In genomic region chr2:54657664-54658083, GRCh38 we compare ENCODE assay signal across 8 cellular contexts.
DNase-seq lines count a peak whose midpoint lies in the region; ATAC-seq and TF ChIP-seq lines count a peak whose summit lies in the region.

No MANE protein-coding gene starts in this region.

- H3K4me1 ChIP-seq in right atrium auricular region (peaks cover 0 to 17% of the 10 kb centered on the region in 2 donors), esophagus muscularis mucosa (peaks cover 13 to 27% (median 21%) of the 10 kb centered on the region in 4 donors)

- TF ChIP-seq EP300 in esophagus muscularis mucosa (IDR thresholded peaks at IDR 0.05) = no peak

- 85% methylated on average over 12 of the region's 12 CpGs for WGBS in esophagus muscularis mucosa

- H3K9me3 ChIP-seq in right atrium auricular region (no peaks in the 10 kb centered on the region), esophagus muscularis mucosa (no peaks in the 10 kb centered on the region)

- TF ChIP-seq CTCF in right atrium auricular region (IDR thresholded peaks at IDR 0.05) (peak in 1 of 2 donors; percentile 65), esophagus muscularis mucosa (IDR thresholded peaks at IDR 0.05) (peak; percentile 50 to 60 (median 53)), omental fat pad (IDR thresholded peaks at IDR 0.05) (no peak)

- intact Hi-C loops in Right ventricle myocardium inferior (cut with DNase I) = no loop called here
- intact Hi-C loops in esophagus muscularis mucosa (cut with DNase I) = loop anchor here (2.0 kb wide), 1 partner anchor 47 kb away; no protein-coding TSS in a partner anchor

- peaks cover 97% of the 10 kb centered on the region for H3K36me3 ChIP-seq in right atrium auricular region
- peaks cover 70 to 100% (median 96%) of the 10 kb centered on the region in 4 donors for H3K36me3 ChIP-seq in esophagus muscularis mucosa

- ATAC-seq in Right ventricle myocardium inferior = peak; percentile 66
- ATAC-seq in omental fat pad (ENCODE audit: low FRiP score) = peak; percentile 76
- no peak for ATAC-seq in GM21717 (IDR thresholded peaks at IDR 0.05; ENCODE audit: unreplicated experiment)
- ATAC-seq in GM19397 (IDR thresholded peaks at IDR 0.05; ENCODE audit: unreplicated experiment) = no peak

- H3K27me3 ChIP-seq in right atrium auricular region (no peaks in the 10 kb centered on the region), esophagus muscularis mucosa (no peaks in the 10 kb centered on the region)

- no peak overlapping the region for H3K4me3 ChIP-seq in right atrium auricular region
- H3K4me3 ChIP-seq in esophagus muscularis mucosa = no peak overlapping the region

- TF ChIP-seq POLR2A in esophagus muscularis mucosa (IDR thresholded peaks at IDR 0.05; ENCODE audit: low read depth) = no peak

- H3K27ac ChIP-seq in right atrium auricular region (peak overlapping the region in 1 of 2 donors; percentile 28), esophagus muscularis mucosa (replicated peaks in 1 of 4) (peak overlapping the region in 3 of 4 donors; percentile 18 to 32 (median 25))

- DNase-seq in Right ventricle myocardium inferior (ENCODE audit: missing footprints) (peak; percentile 69), right atrium auricular region (ENCODE audit: low spot score) (no peak), Kasumi-1 (lab: John Stamatoyannopoulos, UW) (peak; percentile 21 to 48), esophagus muscularis mucosa (ENCODE audit: extremely low spot score) (no peak), omental fat pad (ENCODE audit: low spot score) (no peak)
- peak; percentile 13 to 33 for DNase-seq in activated CD4-positive, alpha-beta T cell treated with anti-CD3 and anti-CD28 coated beads for 4 hours

Comparison
In these comparisons a context has a peak if more than half of its experiments do, and no peak if none do; other contexts are left out.
1. DNase-seq: peak in Right ventricle myocardium inferior (single experiment), Kasumi-1 (2 of 2) and activated CD4-positive, alpha-beta T cell treated with anti-CD3 and anti-CD28 coated beads for 4 hours (2 of 2); none in right atrium auricular region (single experiment), esophagus muscularis mucosa (single experiment) and omental fat pad (single experiment).
2. ATAC-seq: peak in Right ventricle myocardium inferior (single experiment) and omental fat pad (single experiment); none in GM21717 (single experiment) and GM19397 (single experiment).
3. CTCF ChIP-seq: peak in esophagus muscularis mucosa (3 of 3); none in omental fat pad (0 of 3).